11 cellular contexts compared by ENCODE assay signal in the genomic region with DNA sequence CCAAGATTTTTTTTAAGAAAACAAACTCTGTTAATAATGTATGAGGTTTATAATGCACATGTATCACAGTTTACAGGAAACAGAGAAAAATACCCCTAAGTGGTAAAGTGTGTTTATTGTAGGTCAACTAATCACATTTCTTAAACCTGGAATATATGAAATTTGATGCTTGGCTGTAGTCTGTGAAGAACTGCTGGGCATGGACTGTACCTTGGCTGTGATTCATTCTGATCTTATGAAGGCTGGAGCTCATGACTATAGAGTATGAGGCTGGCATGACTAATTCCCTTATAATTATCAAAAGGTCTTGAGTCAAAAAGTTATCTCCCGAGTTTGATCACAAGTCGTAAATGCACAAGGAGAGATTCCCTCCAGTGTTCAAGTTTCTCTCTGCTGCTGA.
A peak's percentile ranks its signal among the peaks of the same experiment; 100 is the strongest.
DNase-seq lines count a peak whose midpoint lies in the region; ATAC-seq and TF ChIP-seq lines count a peak whose summit lies in the region.
"Had no signal": no experiment of that assay in that cellular context is flagged by ENCODE, and none has a peak within 500 bp of the region (broad histone marks: within the 10 kb centered on the region; RNA-seq: fewer than 3 reads in every experiment).

No MANE protein-coding gene starts in this region.

- peak; percentile 87 for DNase-seq in HT1080 (ENCODE audit: low read depth)
- peak; percentile 70 for DNase-seq in astrocyte of the hippocampus (ENCODE audit: low read depth, low spot score)
- peak; percentile 26 for DNase-seq in hepatocyte (ENCODE audit: low spot score)
- DNase-seq in tibial nerve (ENCODE audit: low spot score in 2 of 2): no peak
- no peak for DNase-seq in dorsolateral prefrontal cortex
- DNase-seq in stimulated activated CD4-positive, alpha-beta T cell treated with anti-CD3 and anti-CD28 coated beads, Interleukin-4, amount 100 ng/mL, for 4 hours: no peak
- DNase-seq: GOT3; naive thymus-derived CD4-positive, alpha-beta T cell; NCI-H1092 treated with DMSO at 0.1 percent for 48 hours; stimulated activated naive CD4-positive, alpha-beta T cell treated with Interleukin-2 at 50 U/mL for 16 hours had no signal

- no peak for ATAC-seq in GM18519 (IDR thresholded peaks at IDR 0.05; ENCODE audit: low FRiP score, unreplicated experiment)
- ATAC-seq: naive thymus-derived CD4-positive, alpha-beta T cell had no signal

- H3K4me3 ChIP-seq in hepatocyte (no peak overlapping the region), tibial nerve (no peak overlapping the region), dorsolateral prefrontal cortex (no peak overlapping the region)

- H3K36me3 ChIP-seq in hepatocyte (replicated peaks; ENCODE audit: insufficient read depth, low read depth) (no peaks in the 10 kb centered on the region), tibial nerve (no peaks in the 10 kb centered on the region)

- no peaks in the 10 kb centered on the region for H3K79me2 ChIP-seq in hepatocyte

- H4K20me1 ChIP-seq in hepatocyte (ENCODE audit: insufficient read depth, poor library complexity, severe bottlenecking): no peaks in the 10 kb centered on the region

- intact Hi-C loops in dorsolateral prefrontal cortex (cut with DNase I): no loop called here

- H3K4me1 ChIP-seq in hepatocyte (ENCODE audit: insufficient read depth): peaks cover 16% of the 10 kb centered on the region
- H3K4me1 ChIP-seq in tibial nerve: peaks cover 3 to 42% (median 14%) of the 10 kb centered on the region in 4 donors

- H3K9me3 ChIP-seq in hepatocyte (ENCODE audit: low read depth) (no peaks in the 10 kb centered on the region), tibial nerve (no peaks in the 10 kb centered on the region)

- TF ChIP-seq POLR2A in tibial nerve (IDR thresholded peaks at IDR 0.05): no peak

- WGBS in hepatocyte (ENCODE audit: low lambda C conversion rate, missing lambda C conversion rate): 40% methylated on average over 2 of the region's 2 CpGs
- WGBS in tibial nerve, 2 donors: 39 to 43% methylated on average over 2 of the region's 2 CpGs

- H3K27ac ChIP-seq in hepatocyte (peak overlapping the region; percentile 47), tibial nerve (peak overlapping the region in 3 of 4 donors; percentile 31 to 56 (median 55)), dorsolateral prefrontal cortex (no peak overlapping the region)

- H3K27me3 ChIP-seq in hepatocyte (no peaks in the 10 kb centered on the region), tibial nerve (no peaks in the 10 kb centered on the region), dorsolateral prefrontal cortex (peaks cover 0 to 29% (median 0%) of the 10 kb centered on the region in 45 donors)

- no peak overlapping the region for H2AFZ ChIP-seq in hepatocyte

- no peaks in the 10 kb centered on the region for H3K9me2 ChIP-seq in hepatocyte (replicated peaks; ENCODE audit: insufficient read depth)

- TF ChIP-seq CTCF in hepatocyte (IDR thresholded peaks at IDR 0.05; ENCODE audit: poor library complexity): no peak
- TF ChIP-seq CTCF in tibial nerve (IDR thresholded peaks at IDR 0.05): no peak
- no peak for TF ChIP-seq CTCF in dorsolateral prefrontal cortex (IDR thresholded peaks at IDR 0.05 in 54 of 56, conservative IDR thresholded peaks at IDR 0.05 in 2 of 56; ENCODE audit: low read depth in 1 of 56, partially characterized antibody in 56 of 56)

- no peak for TF ChIP-seq EP300 in tibial nerve (IDR thresholded peaks at IDR 0.05)

- no peak overlapping the region for H3K4me2 ChIP-seq in hepatocyte

Comparison
In these comparisons a context has a peak if more than half of its experiments do, and no peak if none do; other contexts are left out.
1. DNase-seq: peak in HT1080 (single experiment), astrocyte of the hippocampus (single experiment) and hepatocyte (single experiment); none in tibial nerve (0 of 2), dorsolateral prefrontal cortex (0 of 10) and stimulated activated CD4-positive, alpha-beta T cell treated with anti-CD3 and anti-CD28 coated beads, Interleukin-4, amount 100 ng/mL, for 4 hours (0 of 2).
2. H3K27ac ChIP-seq: peak in hepatocyte (single experiment) and tibial nerve (3 of 4); none in dorsolateral prefrontal cortex (0 of 59).